17 cellular contexts compared by ENCODE assay signal in the genomic region with DNA sequence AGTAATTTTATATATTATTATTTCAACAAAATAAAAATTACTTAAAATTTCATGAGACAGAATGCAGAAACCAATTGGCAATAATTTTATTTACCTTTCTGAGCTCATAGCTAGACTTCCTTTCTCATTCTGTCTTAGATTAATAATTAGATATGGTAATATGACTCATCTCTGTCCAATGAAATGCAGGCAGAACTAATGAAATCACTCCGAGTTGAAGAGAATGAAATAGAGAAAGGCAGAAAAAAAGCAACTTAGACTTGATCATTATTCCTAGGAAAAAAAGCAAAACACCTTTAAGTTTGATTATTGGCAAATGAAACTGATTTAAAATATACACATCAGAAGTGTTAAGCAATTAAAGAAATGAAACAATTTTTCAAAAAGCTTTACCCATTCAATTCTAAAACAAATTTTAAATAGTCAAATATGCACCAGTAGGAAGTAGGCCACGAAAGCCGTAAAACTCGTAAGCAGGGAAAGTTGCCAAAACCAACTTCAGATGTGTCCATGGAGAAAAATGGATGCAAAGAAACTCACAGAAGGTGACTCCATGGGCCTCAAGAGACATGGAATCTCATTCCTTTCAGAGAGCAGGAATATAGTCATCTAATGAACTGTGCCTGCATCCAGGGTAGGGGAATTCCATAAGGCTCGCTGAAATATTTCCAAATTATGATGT.
"Had no signal": no experiment of that assay in that cellular context is flagged by ENCODE, and none has a peak within 500 bp of the region (broad histone marks: within the 10 kb centered on the region; RNA-seq: fewer than 3 reads in every experiment).

No MANE protein-coding gene starts in this region.

- H3K27ac ChIP-seq: dorsolateral prefrontal cortex, esophagus squamous epithelium, gastrocnemius medialis, heart right ventricle, left lung, right atrium auricular region, suprapubic skin had no signal

- DNase-seq: activated CD4-positive, alpha-beta T cell treated with anti-CD3 and anti-CD28 coated beads, Interleukin-2, amount 50 U/mL, for 1 hour; activated CD8-positive, alpha-beta memory T cell treated with anti-CD3 and anti-CD28 coated beads for 24 hours; activated naive CD8-positive, alpha-beta T cell treated with anti-CD3 and anti-CD28 coated beads for 36 hours; dorsolateral prefrontal cortex; esophagus squamous epithelium; gastrocnemius medialis; heart right ventricle; left lung; natural killer cell; posterior cingulate gyrus; small intestine; stimulated activated CD4-positive, alpha-beta T cell treated with anti-CD3 and anti-CD28 coated beads, Interleukin-4, amount 100 ng/mL, for 24 hours; stimulated activated CD8-positive, alpha-beta memory T cell treated with anti-CD3 and anti-CD28 coated beads, Interleukin-4, amount 100 ng/mL, for 48 hours; stimulated activated naive CD8-positive, alpha-beta T cell treated with anti-CD3 and anti-CD28 coated beads, Interleukin-15, Interleukin-2, amounts not matched to agents 100 U/mL and 50 U/mL, for 24 hours had no signal

- H3K4me3 ChIP-seq: dorsolateral prefrontal cortex, esophagus squamous epithelium, gastrocnemius medialis, heart right ventricle, left lung, right atrium auricular region, suprapubic skin had no signal

- ATAC-seq: activated CD4-positive, CD25-positive, alpha-beta regulatory T cell treated with anti-CD3 and anti-CD28 coated beads, Interleukin-2, amount 50 U/mL, for 24 hours; gastrocnemius medialis; heart right ventricle; left lung; natural killer cell; stimulated activated naive CD8-positive, alpha-beta T cell treated with anti-CD3 and anti-CD28 coated beads, Interleukin-15, Interleukin-2, amounts not matched to agents 100 U/mL and 50 U/mL, for 24 hours had no signal
